ENCODE assay signal across 20 cellular contexts in genomic region chr7:946256-946996, GRCh38. TPM values are rescaled to one million over a fixed set of nuclear protein-coding genes. Genes with fewer than 3 reads are reported as not detected.
A peak's percentile ranks its signal among the peaks of the same experiment; 100 is the strongest.
DNase-seq lines count a peak whose midpoint lies in the region; ATAC-seq and TF ChIP-seq lines count a peak whose summit lies in the region.
"Had no signal": no experiment of that assay in that cellular context is flagged by ENCODE, and none has a peak within 500 bp of the region (broad histone marks: within the 10 kb centered on the region; RNA-seq: fewer than 3 reads in every experiment).

No MANE protein-coding gene starts in this region.

- H3K36me3 ChIP-seq in right atrium auricular region = no peaks in the 10 kb centered on the region
- no peaks in the 10 kb centered on the region for H3K36me3 ChIP-seq in duodenal mucosa (ENCODE audit: control insufficient read depth in 1 of 2, insufficient read depth in 2 of 2, low read length in 2 of 2)
- no peaks in the 10 kb centered on the region for H3K36me3 ChIP-seq in mucosa of descending colon (ENCODE audit: low read depth)
- no peaks in the 10 kb centered on the region for H3K36me3 ChIP-seq in thyroid gland

- no peak overlapping the region for H3K4me3 Mint-ChIP-seq in activated CD4-positive, alpha-beta memory T cell treated with anti-CD3 and anti-CD28 coated beads, Interleukin-2, amount 10 ng/mL, durations not matched to agents 7 days and 5 days
- no peak overlapping the region for H3K4me3 Mint-ChIP-seq in activated CD8-positive, alpha-beta T cell treated with anti-CD3 and anti-CD28 coated beads, Interleukin-2, amount 10 ng/mL, durations not matched to agents 7 days and 5 days
- H3K4me3 Mint-ChIP-seq: CD4-positive, alpha-beta memory T cell; T-cell had no signal

- TF ChIP-seq POLR2A in thyroid gland (IDR thresholded peaks at IDR 0.05) = no peak

- H3K27me3 Mint-ChIP-seq in activated CD4-positive, alpha-beta memory T cell treated with anti-CD3 and anti-CD28 coated beads, Interleukin-2, amount 10 ng/mL, durations not matched to agents 7 days and 5 days = peaks cover 9% of the 10 kb centered on the region
- peaks cover 4% of the 10 kb centered on the region for H3K27me3 Mint-ChIP-seq in activated CD8-positive, alpha-beta T cell treated with anti-CD3 and anti-CD28 coated beads, Interleukin-2, amount 10 ng/mL, durations not matched to agents 7 days and 5 days (ENCODE audit: low read depth)
- H3K27me3 Mint-ChIP-seq: T-cell had no signal

- H3K36me3 Mint-ChIP-seq in activated CD4-positive, alpha-beta memory T cell treated with anti-CD3 and anti-CD28 coated beads, Interleukin-2, amount 10 ng/mL, durations not matched to agents 7 days and 5 days (ENCODE audit: low read depth) = no peaks in the 10 kb centered on the region
- peaks cover 6% of the 10 kb centered on the region for H3K36me3 Mint-ChIP-seq in activated CD8-positive, alpha-beta T cell treated with anti-CD3 and anti-CD28 coated beads, Interleukin-2, amount 10 ng/mL, durations not matched to agents 7 days and 5 days (ENCODE audit: low read depth)
- H3K36me3 Mint-ChIP-seq: CD4-positive, alpha-beta memory T cell; T-cell had no signal

- H3K9me3 ChIP-seq in right atrium auricular region (no peaks in the 10 kb centered on the region), duodenal mucosa (ENCODE audit: control insufficient read depth in 1 of 2, low read length in 2 of 2) (no peaks in the 10 kb centered on the region), mucosa of descending colon (no peaks in the 10 kb centered on the region), thyroid gland (no peaks in the 10 kb centered on the region)

- no peaks in the 10 kb centered on the region for H3K4me1 ChIP-seq in right atrium auricular region
- H3K4me1 ChIP-seq in duodenal mucosa (ENCODE audit: control insufficient read depth in 1 of 2, insufficient read depth in 2 of 2, low read length in 2 of 2) = peaks cover 19 to 24% of the 10 kb centered on the region in 2 donors
- H3K4me1 ChIP-seq in mucosa of descending colon (ENCODE audit: low read depth) = peaks cover 8% of the 10 kb centered on the region
- H3K4me1 ChIP-seq in thyroid gland = peaks cover 27% of the 10 kb centered on the region in 2 donors

- CTCF ChIA-PET in activated CD4-positive, alpha-beta memory T cell treated with anti-CD3 and anti-CD28 coated beads, Interleukin-2, amount 10 ng/mL, durations not matched to agents 7 days and 5 days (lab: Charles Lee) = no interaction called here
- CTCF ChIA-PET in activated CD8-positive, alpha-beta T cell treated with anti-CD3 and anti-CD28 coated beads, Interleukin-2, amount 10 ng/mL, durations not matched to agents 7 days and 5 days (lab: Charles Lee) = no interaction called here

- no peak overlapping the region for H3K27ac Mint-ChIP-seq in activated CD4-positive, alpha-beta memory T cell treated with anti-CD3 and anti-CD28 coated beads, Interleukin-2, amount 10 ng/mL, durations not matched to agents 7 days and 5 days
- H3K27ac Mint-ChIP-seq in activated CD8-positive, alpha-beta T cell treated with anti-CD3 and anti-CD28 coated beads, Interleukin-2, amount 10 ng/mL, durations not matched to agents 7 days and 5 days = no peak overlapping the region
- H3K27ac Mint-ChIP-seq: CD4-positive, alpha-beta memory T cell; T-cell had no signal

- H3K27me3 ChIP-seq in right atrium auricular region (no peaks in the 10 kb centered on the region), duodenal mucosa (ENCODE audit: control insufficient read depth in 1 of 2, insufficient read depth in 2 of 2, low read length in 2 of 2) (no peaks in the 10 kb centered on the region), thyroid gland (no peaks in the 10 kb centered on the region)

- H3K4me3 ChIP-seq in right atrium auricular region (no peak overlapping the region), duodenal mucosa (ENCODE audit: low read depth in 1 of 2, low read length in 2 of 2) (peak overlapping the region; percentile 29 to 36), mucosa of descending colon (no peak overlapping the region), thyroid gland (replicated peaks in 1 of 3) (peak overlapping the region in 1 of 3 donors; percentile 21)

- WGBS in thyroid gland, 2 donors = 79 to 83% methylated on average over 21 to 25 of the region's 29 CpGs

- intact Hi-C loops in Right ventricle myocardium superior (cut with DNase I) (no loop called here), mucosa of descending colon (cut with DNase I, micrococcal nuclease) (no loop called here), thyroid gland (cut with DNase I) (no loop called here)

- H3K27ac ChIP-seq in right atrium auricular region = no peak overlapping the region
- peak overlapping the region; percentile 94 for H3K27ac ChIP-seq in duodenal mucosa (ENCODE audit: low read depth, low read length)
- peak overlapping the region; percentile 95 to 99 (median 98) for H3K27ac ChIP-seq in thyroid gland

- TF ChIP-seq CTCF in right atrium auricular region (IDR thresholded peaks at IDR 0.05) = no peak
- no peak for TF ChIP-seq CTCF in mucosa of descending colon (IDR thresholded peaks at IDR 0.05)
- no peak for TF ChIP-seq CTCF in thyroid gland (IDR thresholded peaks at IDR 0.05)

- peak overlapping the region; percentile 51 to 68 for H3K9ac ChIP-seq in duodenal mucosa (ENCODE audit: low read depth in 1 of 2, low read length in 2 of 2)

- no peaks in the 10 kb centered on the region for H3K9me3 Mint-ChIP-seq in activated CD4-positive, alpha-beta memory T cell treated with anti-CD3 and anti-CD28 coated beads, Interleukin-2, amount 10 ng/mL, durations not matched to agents 7 days and 5 days
- H3K9me3 Mint-ChIP-seq in activated CD8-positive, alpha-beta T cell treated with anti-CD3 and anti-CD28 coated beads, Interleukin-2, amount 10 ng/mL, durations not matched to agents 7 days and 5 days (ENCODE audit: insufficient read depth) = peaks cover 5% of the 10 kb centered on the region
- H3K9me3 Mint-ChIP-seq: T-cell had no signal

- DNase-seq in Right ventricle myocardium superior (peak; percentile 26), right atrium auricular region (ENCODE audit: low spot score) (no peak), mucosa of descending colon (peak; percentile 82 to 87 (median 84)), thyroid gland (no peak), NCI-H1694 treated with DMSO at 0.1 percent for 48 hours (lab: John Stamatoyannopoulos, UW) (no peak)
- no peak for DNase-seq in activated CD4-positive, alpha-beta memory T cell treated with anti-CD3 and anti-CD28 coated beads, Interleukin-2, amount 10 ng/mL, durations not matched to agents 7 days and 5 days
- no peak for DNase-seq in activated CD8-positive, alpha-beta T cell treated with anti-CD3 and anti-CD28 coated beads, Interleukin-2, amount 10 ng/mL, durations not matched to agents 7 days and 5 days
- DNase-seq: CD4-positive, alpha-beta memory T cell; hippocampal formation; NCI-H2029 treated with DMSO at 0.1 percent for 48 hours; NCI-H69; occipital lobe; stimulated activated CD4-positive, alpha-beta T cell treated with anti-CD3 and anti-CD28 coated beads, Interleukin-12 subunit alpha, Interleukin-12 subunit beta, amount 100 ng/mL, for 4 hours; T-cell had no signal

- ATAC-seq in Right ventricle myocardium superior (ENCODE audit: poor library complexity) (no peak), mucosa of descending colon (peak; percentile 62)
- ATAC-seq in activated CD8-positive, alpha-beta T cell treated with anti-CD3 and anti-CD28 coated beads, Interleukin-2, amount 10 ng/mL, durations not matched to agents 7 days and 5 days = no peak
- ATAC-seq: T-cell had no signal

- POLR2A ChIA-PET in activated CD4-positive, alpha-beta memory T cell treated with anti-CD3 and anti-CD28 coated beads, Interleukin-2, amount 10 ng/mL, durations not matched to agents 7 days and 5 days (lab: Charles Lee) = no interaction called here
- POLR2A ChIA-PET in activated CD8-positive, alpha-beta T cell treated with anti-CD3 and anti-CD28 coated beads, Interleukin-2, amount 10 ng/mL, durations not matched to agents 7 days and 5 days (lab: Charles Lee) = no interaction called here

- H3K4me1 Mint-ChIP-seq in activated CD4-positive, alpha-beta memory T cell treated with anti-CD3 and anti-CD28 coated beads, Interleukin-2, amount 10 ng/mL, durations not matched to agents 7 days and 5 days = peaks cover 8% of the 10 kb centered on the region
- H3K4me1 Mint-ChIP-seq in activated CD8-positive, alpha-beta T cell treated with anti-CD3 and anti-CD28 coated beads, Interleukin-2, amount 10 ng/mL, durations not matched to agents 7 days and 5 days (ENCODE audit: low read depth) = peaks cover 15% of the 10 kb centered on the region

RNA-seq across cellular contexts. Expression of gene ADAP1, which starts 8.1 kb away (rescaled TPM):
- total RNA-seq in Right ventricle myocardium superior (6.4 TPM), right atrium auricular region (1 to 10 TPM; 4.2 to 7.7 TPM), mucosa of descending colon (100 to 1,000 TPM in 1 of 3 donors, 10 to 100 TPM in 2; 80.7 to 153 (median 98.8) TPM), thyroid gland (10 to 100 TPM; 11.7 to 29.9 (median 23.4) TPM)
- total RNA-seq in activated CD4-positive, alpha-beta memory T cell treated with anti-CD3 and anti-CD28 coated beads, Interleukin-2, amount 10 ng/mL, durations not matched to agents 7 days and 5 days = 10 to 100 TPM; 11.1 to 13.0 TPM
- total RNA-seq in activated CD8-positive, alpha-beta T cell treated with anti-CD3 and anti-CD28 coated beads, Interleukin-2, amount 10 ng/mL, durations not matched to agents 7 days and 5 days = 10 to 100 TPM; 24.2 to 28.6 TPM

RNA-seq across cellular contexts. Expression of gene COX19, which starts 28.9 kb away (rescaled TPM):
- total RNA-seq in Right ventricle myocardium superior (8.0 TPM), right atrium auricular region (1 to 10 TPM; 2.8 to 5.5 TPM), mucosa of descending colon (10 to 100 TPM; 14.9 to 20.9 (median 15.8) TPM), thyroid gland (10 to 100 TPM in 3 of 4 donors, 1 to 10 TPM in 1; 8.2 to 28.2 (median 17.8) TPM)
- 10 to 100 TPM; 17.4 to 18.2 TPM for total RNA-seq in activated CD4-positive, alpha-beta memory T cell treated with anti-CD3 and anti-CD28 coated beads, Interleukin-2, amount 10 ng/mL, durations not matched to agents 7 days and 5 days
- total RNA-seq in activated CD8-positive, alpha-beta T cell treated with anti-CD3 and anti-CD28 coated beads, Interleukin-2, amount 10 ng/mL, durations not matched to agents 7 days and 5 days = 10 to 100 TPM; 16.8 to 18.2 TPM

RNA-seq across cellular contexts. Expression of gene CYP2W1, which starts 36.6 kb away (rescaled TPM):
- total RNA-seq in Right ventricle myocardium superior = not detected
- total RNA-seq in right atrium auricular region = not detected
- total RNA-seq in mucosa of descending colon = 1 to 10 TPM in 2 of 3 donors, under 1 TPM in 1; 0.47 to 2.3 (median 2.1) TPM
- total RNA-seq in thyroid gland = not detected
- total RNA-seq in activated CD4-positive, alpha-beta memory T cell treated with anti-CD3 and anti-CD28 coated beads, Interleukin-2, amount 10 ng/mL, durations not matched to agents 7 days and 5 days = not detected
- total RNA-seq in activated CD8-positive, alpha-beta T cell treated with anti-CD3 and anti-CD28 coated beads, Interleukin-2, amount 10 ng/mL, durations not matched to agents 7 days and 5 days = not detected
- total RNA-seq: activated CD8-positive, alpha-beta memory T cell treated with anti-CD3 and anti-CD28 coated beads for 36 hours; astrocyte; CD4-positive, alpha-beta memory T cell; dermis microvascular lymphatic vessel endothelial cell; lung microvascular endothelial cell; occipital lobe; subcutaneous adipose tissue had no signal

Comparison
In these comparisons a context has a peak if more than half of its experiments do, and no peak if none do; other contexts are left out.
1. DNase-seq: peak in Right ventricle myocardium superior (single experiment) and mucosa of descending colon (3 of 3); none in right atrium auricular region (single experiment), thyroid gland (0 of 2), NCI-H1694 treated with DMSO at 0.1 percent for 48 hours (single experiment), activated CD4-positive, alpha-beta memory T cell treated with anti-CD3 and anti-CD28 coated beads, Interleukin-2, amount 10 ng/mL, durations not matched to agents 7 days and 5 days (single experiment) and activated CD8-positive, alpha-beta T cell treated with anti-CD3 and anti-CD28 coated beads, Interleukin-2, amount 10 ng/mL, durations not matched to agents 7 days and 5 days (single experiment).
2. H3K27ac ChIP-seq: peak in duodenal mucosa (single experiment) and thyroid gland (3 of 3); none in right atrium auricular region (0 of 2).
3. H3K4me3 ChIP-seq: peak in duodenal mucosa (2 of 2); none in right atrium auricular region (0 of 2) and mucosa of descending colon (single experiment).